ENCODE assay signal across 18 cellular contexts in the genomic region with DNA sequence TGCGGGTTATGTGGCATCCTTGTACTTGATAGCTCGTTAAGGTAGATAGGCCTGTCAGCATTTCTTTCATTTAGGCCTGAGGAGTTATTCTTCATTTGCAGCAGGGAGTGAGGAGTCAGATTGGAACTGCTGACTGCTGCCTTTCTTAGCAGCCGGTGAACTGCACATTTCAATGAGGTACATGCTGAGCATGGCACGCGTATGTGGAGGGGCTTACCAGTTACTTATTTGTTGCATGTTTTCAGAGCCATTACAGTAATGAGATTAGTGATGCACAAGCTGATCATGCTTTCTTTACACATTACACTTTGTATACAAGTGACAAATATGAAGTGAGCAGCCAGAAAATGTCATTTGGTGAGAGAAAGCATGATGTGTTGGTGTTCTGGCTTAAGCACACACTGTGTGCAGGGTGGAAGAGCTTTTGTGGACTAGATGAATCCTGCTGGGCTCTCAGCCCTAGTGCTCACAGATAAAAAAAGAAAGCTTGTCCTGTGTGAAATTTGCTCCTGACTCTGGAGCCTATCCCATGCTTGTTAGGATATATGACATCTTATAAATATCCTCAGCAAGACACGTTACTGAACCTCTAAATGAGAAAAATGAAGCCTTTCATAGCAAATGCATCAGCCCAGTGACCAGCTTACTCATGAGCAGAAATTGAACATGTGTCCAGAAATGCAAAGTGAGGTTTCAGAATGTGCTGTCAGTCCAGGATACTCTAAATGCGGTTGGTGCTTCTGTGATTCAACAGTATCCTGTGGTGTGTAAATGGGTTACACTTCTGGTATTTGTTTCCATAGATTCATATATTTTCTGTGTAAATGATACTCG.
DNase-seq lines count a peak whose midpoint lies in the region; ATAC-seq and TF ChIP-seq lines count a peak whose summit lies in the region.
"Had no signal": no experiment of that assay in that cellular context is flagged by ENCODE, and none has a peak within 500 bp of the region (broad histone marks: within the 10 kb centered on the region; RNA-seq: fewer than 3 reads in every experiment).

No MANE protein-coding gene starts in this region.

- no peak overlapping the region for H3K4me3 Mint-ChIP-seq in activated CD8-positive, alpha-beta T cell treated with anti-CD3 and anti-CD28 coated beads, Interleukin-2, amount 10 ng/mL, durations not matched to agents 7 days and 5 days
- H3K4me3 Mint-ChIP-seq in CD14-positive monocyte = no peak overlapping the region
- H3K4me3 Mint-ChIP-seq: activated B cell treated with CpG ODN at 0.5 μM for 24 hours; dendritic cell treated with granulocyte-macrophage colony-stimulating factor and Interleukin-4, amounts not matched to agents 40 ng/mL and 50 ng/mL, for 4 days; mesothelial cell of epicardium; stimulated activated memory B cell treated with anti-CD40 and anti-IgM and Interleukin-4, amounts not matched to agents 10 μg/mL and 1 μg/mL and 100 μg/mL, for 72 hours had no signal

- TF ChIP-seq CTCF in lower leg skin (IDR thresholded peaks at IDR 0.05) (no peak), CD14-positive monocyte (IDR thresholded peaks at IDR 0.05) (no peak)

- no peak for TF ChIP-seq POLR2A in lower leg skin (IDR thresholded peaks at IDR 0.05)

- H3K9me3 Mint-ChIP-seq in activated CD8-positive, alpha-beta T cell treated with anti-CD3 and anti-CD28 coated beads, Interleukin-2, amount 10 ng/mL, durations not matched to agents 7 days and 5 days (ENCODE audit: insufficient read depth) = peaks cover 6% of the 10 kb centered on the region
- H3K9me3 Mint-ChIP-seq in CD14-positive monocyte = peaks cover under 1 to 8% (median 4%) of the 10 kb centered on the region in 7 donors
- H3K9me3 Mint-ChIP-seq: mesothelial cell of epicardium had no signal

- peak; percentile 76 for ATAC-seq in GM19025 (IDR thresholded peaks at IDR 0.05; ENCODE audit: low read depth, unreplicated experiment)
- ATAC-seq in HG02623 (IDR thresholded peaks at IDR 0.05; ENCODE audit: unreplicated experiment) = peak; percentile 89
- peak; percentile 80 for ATAC-seq in HG03460 (IDR thresholded peaks at IDR 0.05; ENCODE audit: unreplicated experiment)
- ATAC-seq in activated CD8-positive, alpha-beta T cell treated with anti-CD3 and anti-CD28 coated beads, Interleukin-2, amount 10 ng/mL, durations not matched to agents 7 days and 5 days = no peak
- ATAC-seq: stimulated activated memory B cell treated with anti-CD40 and anti-IgM and Interleukin-4, amounts not matched to agents 10 μg/mL and 1 μg/mL and 100 μg/mL, for 72 hours; upper lobe of right lung had no signal

- peak; percentile 95 for DNase-seq in DMS114 treated with DMSO at 0.1 percent for 48 hours (lab: John Stamatoyannopoulos, UW; ENCODE audit: unreplicated experiment)
- no peak for DNase-seq in lower leg skin (ENCODE audit: low spot score in 2 of 2)
- DNase-seq in activated CD8-positive, alpha-beta T cell treated with anti-CD3 and anti-CD28 coated beads, Interleukin-2, amount 10 ng/mL, durations not matched to agents 7 days and 5 days = no peak
- no peak for DNase-seq in activated CD8-positive, alpha-beta memory T cell treated with anti-CD3 and anti-CD28 coated beads for 24 hours
- no peak for DNase-seq in CD14-positive monocyte (ENCODE audit: low spot score)
- DNase-seq: activated B cell treated with CpG ODN at 0.5 μM for 24 hours, heart left ventricle, NCI-H1694 treated with DMSO at 0.1 percent for 48 hours, NCI-H524 treated with DMSO at 0.1 percent for 48 hours, occipital lobe, upper lobe of right lung had no signal

- H3K4me3 ChIP-seq in lower leg skin (ENCODE audit: low read depth, poor library complexity, severe bottlenecking) = no peak overlapping the region
- H3K4me3 ChIP-seq: esophagus muscularis mucosa, heart left ventricle, upper lobe of right lung had no signal

- no peak overlapping the region for H3K27ac Mint-ChIP-seq in activated CD8-positive, alpha-beta T cell treated with anti-CD3 and anti-CD28 coated beads, Interleukin-2, amount 10 ng/mL, durations not matched to agents 7 days and 5 days
- no peak overlapping the region for H3K27ac Mint-ChIP-seq in CD14-positive monocyte
- H3K27ac Mint-ChIP-seq: activated B cell treated with CpG ODN at 0.5 μM for 24 hours; dendritic cell treated with granulocyte-macrophage colony-stimulating factor and Interleukin-4, amounts not matched to agents 40 ng/mL and 50 ng/mL, for 4 days; mesothelial cell of epicardium; stimulated activated memory B cell treated with anti-CD40 and anti-IgM and Interleukin-4, amounts not matched to agents 10 μg/mL and 1 μg/mL and 100 μg/mL, for 72 hours had no signal

- H3K4me1 Mint-ChIP-seq in activated CD8-positive, alpha-beta T cell treated with anti-CD3 and anti-CD28 coated beads, Interleukin-2, amount 10 ng/mL, durations not matched to agents 7 days and 5 days (ENCODE audit: low read depth) = no peaks in the 10 kb centered on the region
- H3K4me1 Mint-ChIP-seq in CD14-positive monocyte = peaks cover under 1% of the 10 kb centered on the region
- H3K4me1 Mint-ChIP-seq: activated B cell treated with CpG ODN at 0.5 μM for 24 hours; stimulated activated memory B cell treated with anti-CD40 and anti-IgM and Interleukin-4, amounts not matched to agents 10 μg/mL and 1 μg/mL and 100 μg/mL, for 72 hours had no signal

- CTCF ChIA-PET in activated CD8-positive, alpha-beta T cell treated with anti-CD3 and anti-CD28 coated beads, Interleukin-2, amount 10 ng/mL, durations not matched to agents 7 days and 5 days (lab: Charles Lee) = no interaction called here

- H3K36me3 Mint-ChIP-seq in activated CD8-positive, alpha-beta T cell treated with anti-CD3 and anti-CD28 coated beads, Interleukin-2, amount 10 ng/mL, durations not matched to agents 7 days and 5 days (ENCODE audit: low read depth) = no peaks in the 10 kb centered on the region
- H3K36me3 Mint-ChIP-seq in CD14-positive monocyte = no peaks in the 10 kb centered on the region
- H3K36me3 Mint-ChIP-seq: mesothelial cell of epicardium; stimulated activated memory B cell treated with anti-CD40 and anti-IgM and Interleukin-4, amounts not matched to agents 10 μg/mL and 1 μg/mL and 100 μg/mL, for 72 hours had no signal

- 90 to 93% methylated on average over 8 of the region's 8 CpGs for whole genome bisulfite sequencing in lower leg skin, 2 donors

- POLR2A ChIA-PET in activated CD8-positive, alpha-beta T cell treated with anti-CD3 and anti-CD28 coated beads, Interleukin-2, amount 10 ng/mL, durations not matched to agents 7 days and 5 days (lab: Charles Lee) = no interaction called here

- intact Hi-C loops in lower leg skin (cut with DNase I; ENCODE audit: low total_unique reads) = no loop called here
- intact Hi-C loops in CD14-positive monocyte (cut with micrococcal nuclease) = no loop called here

- no peaks in the 10 kb centered on the region for H3K27me3 Mint-ChIP-seq in activated CD8-positive, alpha-beta T cell treated with anti-CD3 and anti-CD28 coated beads, Interleukin-2, amount 10 ng/mL, durations not matched to agents 7 days and 5 days (ENCODE audit: low read depth)
- H3K27me3 Mint-ChIP-seq in CD14-positive monocyte (ENCODE audit: low read depth in 3 of 3) = no peaks in the 10 kb centered on the region
- H3K27me3 Mint-ChIP-seq: activated B cell treated with CpG ODN at 0.5 μM for 24 hours; dendritic cell treated with granulocyte-macrophage colony-stimulating factor and Interleukin-4, amounts not matched to agents 40 ng/mL and 50 ng/mL, for 4 days; stimulated activated memory B cell treated with anti-CD40 and anti-IgM and Interleukin-4, amounts not matched to agents 10 μg/mL and 1 μg/mL and 100 μg/mL, for 72 hours had no signal
